Comparison of ENCODE assay signal across 8 cellular contexts in genomic region chr17:58232707-58233156, GRCh38. TPM values are rescaled to one million over a fixed set of nuclear protein-coding genes. Genes with fewer than 3 reads are reported as not detected.
A peak's percentile ranks its signal among the peaks of the same experiment; 100 is the strongest.
DNase-seq lines count a peak whose midpoint lies in the region; ATAC-seq, FAIRE-seq and TF ChIP-seq lines count a peak whose summit lies in the region.

No MANE protein-coding gene starts in this region.

- no peak overlapping the region for H3K9ac ChIP-seq in K562 (ENCODE audit: insufficient read depth in 1 of 2, low read depth in 2 of 2, low read length in 2 of 2)

- no peaks in the 10 kb centered on the region for H3K36me3 Mint-ChIP-seq in CD4-positive, alpha-beta T cell (ENCODE audit: low read depth)

- intact Hi-C loops in K562 (cut with micrococcal nuclease): no loop called here
- intact Hi-C loops in CD4-positive, alpha-beta T cell (cut with DNase I, micrococcal nuclease): no loop called here

- TF ChIP-seq CTCF in K562 (IDR thresholded peaks at IDR 0.05 in 2 of 3, conservative IDR thresholded peaks at IDR 0.05 in 1 of 3; ENCODE audit: insufficient read depth in 2 of 3, low read depth in 1 of 3, low read length in 3 of 3): peak in 2 of 3 experiments; percentile 20 to 25; a peak in 2 of 6 replicates
- TF ChIP-seq CTCF in CD4-positive, alpha-beta T cell (IDR thresholded peaks at IDR 0.05): no peak

- H3K27me3 Mint-ChIP-seq in CD4-positive, alpha-beta T cell: peaks cover 39% of the 10 kb centered on the region

- H2AFZ ChIP-seq in K562 (ENCODE audit: low read depth, low read length): peak overlapping the region; percentile 41

- H3K27me3 ChIP-seq in K562 (ENCODE audit: control insufficient read depth in 2 of 2, insufficient read depth in 2 of 2, low read length in 2 of 2): peaks cover 0 to 9% of the 10 kb centered on the region in 2 experiments; a peak in 1 of 5 replicates
- peaks cover 22% of the 10 kb centered on the region for H3K27me3 ChIP-seq in CD4-positive, alpha-beta T cell (ENCODE audit: control insufficient read depth, insufficient read depth, low read length)

- H3K79me2 ChIP-seq in K562 (ENCODE audit: control insufficient read depth, insufficient read depth, low read length): no peaks in the 10 kb centered on the region

- no peaks in the 10 kb centered on the region for H3K9me3 Mint-ChIP-seq in CD4-positive, alpha-beta T cell

- no peak overlapping the region for H3K27ac ChIP-seq in K562 (ENCODE audit: extremely low read depth, low read depth, low read length)
- no peak overlapping the region for H3K27ac ChIP-seq in CD4-positive, alpha-beta T cell (ENCODE audit: low read depth, low read length)

- no peak overlapping the region for H3K4me3 ChIP-seq in K562

- H4K20me1 ChIP-seq in K562 (replicated peaks; ENCODE audit: control insufficient read depth, insufficient read depth, low read length): no peaks in the 10 kb centered on the region

- DNase-seq in HS-5 (ENCODE audit: low read depth) (peak; percentile 60), K562 (ENCODE audit: extremely low read depth in 1 of 4, low spot score in 3 of 4) (peak; percentile 51 to 76 (median 57)), pons (ENCODE audit: low spot score) (peak; percentile 60), NCI-H345 treated with DMSO at 0.1 percent for 48 hours (lab: John Stamatoyannopoulos, UW; ENCODE audit: unreplicated experiment) (no peak), DMS153 (lab: John Stamatoyannopoulos, UW) (no peak)
- DNase-seq in CD4-positive, alpha-beta T cell: no peak

- no TSS peak for BruUV-seq in K562 (replicated peaks; lab: Mats Ljungman, UMichigan)

- FAIRE-seq in K562 (lab: Jason Lieb, UNC): peak; percentile 85

- in situ Hi-C loops in K562 (cut with MboI): no loop called here

- ATAC-seq in GM18498 (IDR thresholded peaks at IDR 0.05; ENCODE audit: unreplicated experiment) (peak; percentile 84), GM21515 (IDR thresholded peaks at IDR 0.05; ENCODE audit: unreplicated experiment) (peak; percentile 65), K562 (peak; percentile 91)
- ATAC-seq in CD4-positive, alpha-beta T cell (ENCODE audit: poor library complexity): no peak

- H3K36me3 ChIP-seq in K562 (ENCODE audit: control insufficient read depth, insufficient read depth, low read length): no peaks in the 10 kb centered on the region

- H3K27ac Mint-ChIP-seq in CD4-positive, alpha-beta T cell: no peak overlapping the region

- no peaks in the 10 kb centered on the region for H3K9me1 ChIP-seq in K562 (ENCODE audit: control insufficient read depth, insufficient read depth, low read length)

- H3K4me1 ChIP-seq in K562 (replicated peaks in 1 of 2; ENCODE audit: control insufficient read depth in 2 of 2, insufficient read depth in 2 of 2, low read length in 2 of 2): peaks cover 0 to 14% of the 10 kb centered on the region in 2 experiments; a peak in 3 of 5 replicates

- TF ChIP-seq RAD21 in K562 (CRISPR knock-in tag; conservative IDR thresholded peaks at IDR 0.05 in 1 of 2, IDR thresholded peaks at IDR 0.05 in 1 of 2): peak in 1 of 2 experiments; percentile 24; a peak in 1 of 4 replicates

- no peaks in the 10 kb centered on the region for H3K9me3 ChIP-seq in K562 (replicated peaks; ENCODE audit: control insufficient read depth, insufficient read depth, low read depth, low read length)
- no peaks in the 10 kb centered on the region for H3K9me3 ChIP-seq in CD4-positive, alpha-beta T cell (ENCODE audit: control insufficient read depth, low read length)

- TF ChIP-seq POLR2A in K562 (conservative IDR thresholded peaks at IDR 0.05): no peak

- 9% methylated on average over 12 of the region's 12 CpGs for WGBS in K562 (ENCODE audit: insufficient coverage, low coverage, missing lambda C conversion rate)

- CTCF ChIA-PET in K562 (lab: Yijun Ruan, JAX; ENCODE audit: low intra/inter-chr PET ratio): no interaction called here
- CTCF ChIA-PET in CD4-positive, alpha-beta T cell (lab: Charles Lee): no interaction called here

- 0 out of 2 replicates have a peak overlapping the region, but pooled peaks have one; percentile 3 for H3K4me2 ChIP-seq in K562 (ENCODE audit: insufficient read depth, low read length)

- H3K4me3 Mint-ChIP-seq in CD4-positive, alpha-beta T cell: no peak overlapping the region

- no peak for TF ChIP-seq EP300 in K562 (IDR thresholded peaks at IDR 0.05; ENCODE audit: low read length)

- POLR2A ChIA-PET in K562 (lab: Yijun Ruan, JAX): interaction anchor here (0.7 to 0.9 kb wide), 4 partner anchors 12 to 1618 kb away, joined by 3 to 4 read pairs (median 4); partner anchors contain the start of gene MKS1
- POLR2A ChIA-PET in CD4-positive, alpha-beta T cell (lab: Charles Lee): no interaction called here

- H3K4me1 Mint-ChIP-seq in CD4-positive, alpha-beta T cell (ENCODE audit: low read depth): no peaks in the 10 kb centered on the region

RNA-seq across cellular contexts. Expression of gene LPO, which starts 5.7 kb away (rescaled TPM):
- total RNA-seq in K562 (2011; cell fraction: chromatin; rRNA removed; ENCODE audit: low replicate concordance): not detected in 2 replicates
- not detected in 2 replicates for total RNA-seq in K562 (2011; cell fraction: nucleolus; rRNA removed)
- not detected in 2 replicates for total RNA-seq in K562 (2011; cell fraction: nucleoplasm; rRNA removed)
- total RNA-seq in K562 (2014; rRNA removed): not detected in 2 replicates
- not detected in 2 replicates for total RNA-seq in K562 (2014; rRNA removed; fragmentation: Illumina TruSeq; extraction: Trizol)
- not detected in 2 replicates for total RNA-seq in K562 (2015; rRNA removed; fragmentation: Illumina TruSeq; extraction: Trizol)
- 0.11 TPM in 1 of 2 replicates, not detected in the other for total RNA-seq in K562 (2021)
- not detected in 2 replicates for polyA plus RNA-seq in K562 (2011; rRNA removed)
- 0.03 and 0.04 TPM in 2 replicates for polyA plus RNA-seq in K562 (2011; cell fraction: cytosol; rRNA removed)
- polyA plus RNA-seq in K562 (2011; cell fraction: nucleus; rRNA removed): not detected in 2 replicates
- 1.1 TPM in 1 of 2 replicates, not detected in the other for polyA plus RNA-seq in K562 (2012)
- polyA plus RNA-seq in K562 (2014; fragmentation: Illumina TruSeq; extraction: Trizol): not detected in 2 replicates
- not detected for polyA plus RNA-seq in K562 (2014; fragmentation: Nextera tagmentation; extraction: Ambion mirVana)
- polyA plus RNA-seq in K562 (2014; rRNA removed): 0.07 TPM in 1 of 2 replicates, not detected in the other
- polyA minus RNA-seq in K562 (2011; rRNA and poly(A)+ RNA removed): 0.57 TPM in 1 of 2 replicates, not detected in the other
- polyA minus RNA-seq in K562 (2011; cell fraction: cytosol; rRNA and poly(A)+ RNA removed): not detected in 2 replicates
- polyA minus RNA-seq in K562 (2011; cell fraction: nucleus; rRNA and poly(A)+ RNA removed): not detected in 2 replicates
- not detected for total RNA-seq in CD4-positive, alpha-beta T cell

RNA-seq across cellular contexts. Expression of gene MKS1, which starts 13.7 kb away (rescaled TPM):
- total RNA-seq in K562 (2011; cell fraction: chromatin; rRNA removed; ENCODE audit: low replicate concordance): 68.2 and 109 TPM in 2 replicates
- 49.3 and 61.5 TPM in 2 replicates for total RNA-seq in K562 (2011; cell fraction: nucleolus; rRNA removed)
- 63.9 and 64.8 TPM in 2 replicates for total RNA-seq in K562 (2011; cell fraction: nucleoplasm; rRNA removed)
- 21.1 and 25.7 TPM in 2 replicates for total RNA-seq in K562 (2014; rRNA removed)
- 18.0 and 18.8 TPM in 2 replicates for total RNA-seq in K562 (2014; rRNA removed; fragmentation: Illumina TruSeq; extraction: Trizol)
- 20.3 and 21.7 TPM in 2 replicates for total RNA-seq in K562 (2015; rRNA removed; fragmentation: Illumina TruSeq; extraction: Trizol)
- 27.0 and 27.5 TPM in 2 replicates for total RNA-seq in K562 (2021)
- polyA plus RNA-seq in K562 (2011; rRNA removed): 27.1 and 40.0 TPM in 2 replicates
- polyA plus RNA-seq in K562 (2011; cell fraction: cytosol; rRNA removed): 21.3 and 26.4 TPM in 2 replicates
- polyA plus RNA-seq in K562 (2011; cell fraction: nucleus; rRNA removed): 137 and 165 TPM in 2 replicates
- polyA plus RNA-seq in K562 (2012): 27.9 and 31.8 TPM in 2 replicates
- 27.8 and 31.0 TPM in 2 replicates for polyA plus RNA-seq in K562 (2014; fragmentation: Illumina TruSeq; extraction: Trizol)
- polyA plus RNA-seq in K562 (2014; fragmentation: Nextera tagmentation; extraction: Ambion mirVana): 10 to 100 TPM; 16.3 to 27.8 TPM
- 23.5 and 25.9 TPM in 2 replicates for polyA plus RNA-seq in K562 (2014; rRNA removed)
- polyA minus RNA-seq in K562 (2011; rRNA and poly(A)+ RNA removed): 20.7 and 21.6 TPM in 2 replicates
- polyA minus RNA-seq in K562 (2011; cell fraction: cytosol; rRNA and poly(A)+ RNA removed): 11.4 and 13.6 TPM in 2 replicates
- 27.5 and 39.7 TPM in 2 replicates for polyA minus RNA-seq in K562 (2011; cell fraction: nucleus; rRNA and poly(A)+ RNA removed)
- total RNA-seq in CD4-positive, alpha-beta T cell: 1 to 10 TPM; 4.6 to 6.4 TPM

RNA-seq across cellular contexts. Expression of gene EPX, which starts 40.2 kb away (rescaled TPM):
- not detected in 2 replicates for total RNA-seq in K562 (2011; cell fraction: chromatin; rRNA removed; ENCODE audit: low replicate concordance)
- not detected in 2 replicates for total RNA-seq in K562 (2011; cell fraction: nucleolus; rRNA removed)
- not detected in 2 replicates for total RNA-seq in K562 (2011; cell fraction: nucleoplasm; rRNA removed)
- 0.08 TPM in 1 of 2 replicates, not detected in the other for total RNA-seq in K562 (2014; rRNA removed)
- total RNA-seq in K562 (2014; rRNA removed; fragmentation: Illumina TruSeq; extraction: Trizol): not detected in 2 replicates
- total RNA-seq in K562 (2015; rRNA removed; fragmentation: Illumina TruSeq; extraction: Trizol): 0.33 and 0.45 TPM in 2 replicates
- total RNA-seq in K562 (2021): 0.20 and 0.22 TPM in 2 replicates
- not detected in 2 replicates for polyA plus RNA-seq in K562 (2011; rRNA removed)
- polyA plus RNA-seq in K562 (2011; cell fraction: cytosol; rRNA removed): not detected in 2 replicates
- polyA plus RNA-seq in K562 (2011; cell fraction: nucleus; rRNA removed): 0.04 TPM in 1 of 2 replicates, not detected in the other
- 1.7 and 2.5 TPM in 2 replicates for polyA plus RNA-seq in K562 (2012)
- 0.21 and 0.30 TPM in 2 replicates for polyA plus RNA-seq in K562 (2014; fragmentation: Illumina TruSeq; extraction: Trizol)
- polyA plus RNA-seq in K562 (2014; fragmentation: Nextera tagmentation; extraction: Ambion mirVana): under 1 TPM; 0.07 to 0.11 TPM
- 0.17 and 0.22 TPM in 2 replicates for polyA plus RNA-seq in K562 (2014; rRNA removed)
- polyA minus RNA-seq in K562 (2011; rRNA and poly(A)+ RNA removed): not detected in 2 replicates
- polyA minus RNA-seq in K562 (2011; cell fraction: cytosol; rRNA and poly(A)+ RNA removed): not detected in 2 replicates
- not detected in 2 replicates for polyA minus RNA-seq in K562 (2011; cell fraction: nucleus; rRNA and poly(A)+ RNA removed)
- total RNA-seq in CD4-positive, alpha-beta T cell: not detected

RNA-seq across cellular contexts. Expression of gene MPO, which starts 48.0 kb away (rescaled TPM):
- 0.12 and 0.14 TPM in 2 replicates for total RNA-seq in K562 (2011; cell fraction: chromatin; rRNA removed; ENCODE audit: low replicate concordance)
- total RNA-seq in K562 (2011; cell fraction: nucleolus; rRNA removed): 0.17 TPM in 1 of 2 replicates, not detected in the other
- total RNA-seq in K562 (2011; cell fraction: nucleoplasm; rRNA removed): not detected in 2 replicates
- total RNA-seq in K562 (2014; rRNA removed) (not detected in 2 replicates), K562 (2014; rRNA removed; fragmentation: Illumina TruSeq; extraction: Trizol) (not detected in 2 replicates), K562 (2015; rRNA removed; fragmentation: Illumina TruSeq; extraction: Trizol) (not detected in 2 replicates), K562 (2021) (0.47 TPM in 1 of 2 replicates, not detected in the other)
- polyA plus RNA-seq in K562 (2011; rRNA removed) (0.15 and 0.39 TPM in 2 replicates), K562 (2014; fragmentation: Illumina TruSeq; extraction: Trizol) (0.06 TPM in 1 of 2 replicates, not detected in the other), K562 (2014; fragmentation: Nextera tagmentation; extraction: Ambion mirVana) (under 1 TPM in 1 of 2 experiments, not detected in 1; 0.04 TPM), K562 (2014; rRNA removed) (0.03 TPM in 1 of 2 replicates, not detected in the other)
- 0.06 and 0.33 TPM in 2 replicates for polyA plus RNA-seq in K562 (2011; cell fraction: cytosol; rRNA removed)
- polyA plus RNA-seq in K562 (2011; cell fraction: nucleus; rRNA removed): 0.06 and 0.34 TPM in 2 replicates
- polyA plus RNA-seq in K562 (2012): 0.03 and 0.08 TPM in 2 replicates
- 0.06 and 0.32 TPM in 2 replicates for polyA minus RNA-seq in K562 (2011; rRNA and poly(A)+ RNA removed)
- polyA minus RNA-seq in K562 (2011; cell fraction: cytosol; rRNA and poly(A)+ RNA removed): not detected in 2 replicates
- polyA minus RNA-seq in K562 (2011; cell fraction: nucleus; rRNA and poly(A)+ RNA removed): not detected in 2 replicates
- total RNA-seq in CD4-positive, alpha-beta T cell: under 1 TPM in 1 of 2 experiments, not detected in 1; 0.77 TPM

Comparison
In these comparisons a context has a peak if more than half of its experiments do, and no peak if none do; other contexts are left out.
1. DNase-seq: peak in HS-5 (single experiment), K562 (4 of 4) and pons (single experiment); none in NCI-H345 treated with DMSO at 0.1 percent for 48 hours (single experiment), CD4-positive, alpha-beta T cell (0 of 10) and DMS153 (single experiment).